Comparison of ENCODE assay signal across 12 cellular contexts in the genomic region with DNA sequence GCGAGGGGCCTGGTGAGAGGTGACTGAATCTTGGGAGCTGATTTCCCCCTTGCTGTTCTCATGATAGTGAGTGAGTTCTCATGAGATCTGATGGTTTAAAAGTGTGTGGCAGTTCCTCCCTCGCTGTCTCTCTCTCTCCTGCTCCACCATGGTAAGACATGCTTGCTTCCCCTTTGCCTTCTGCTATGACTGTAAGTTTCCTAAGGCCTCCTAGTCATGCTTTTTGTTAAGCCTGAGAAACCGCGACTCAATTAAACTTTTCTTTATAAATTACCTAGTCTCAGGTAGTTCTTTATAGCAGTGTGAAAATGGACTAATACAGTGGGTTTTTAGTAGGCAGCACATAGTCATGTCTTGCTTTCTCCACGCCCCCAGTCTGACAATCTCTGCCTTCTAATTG. TPM values are rescaled to one million over a fixed set of nuclear protein-coding genes. Genes with fewer than 3 reads are reported as not detected.
"Had no signal": no experiment of that assay in that cellular context is flagged by ENCODE, and none has a peak within 500 bp of the region (broad histone marks: within the 10 kb centered on the region; RNA-seq: fewer than 3 reads in every experiment).

No MANE protein-coding gene starts in this region.

RNA-seq across cellular contexts. Expression of a gene that starts 43.9 kb away (rescaled TPM):
- total RNA-seq: activated CD4-positive, alpha-beta T cell treated with anti-CD3 and anti-CD28 coated beads, Interleukin-2, amount 10 ng/mL, durations not matched to agents 24 days and 14 days; activated CD8-positive, alpha-beta memory T cell treated with anti-CD3 and anti-CD28 coated beads for 36 hours; activated CD8-positive, alpha-beta T cell treated with anti-CD3 and anti-CD28 coated beads for 36 hours; activated naive CD8-positive, alpha-beta T cell treated with anti-CD3 and anti-CD28 coated beads for 36 hours; activated T-cell treated with anti-CD3 and anti-CD28 coated beads, Interleukin-2, amount 50 U/mL, for 72 hours; aorta; cerebellum; RPMI7951; SJSA1; T-helper 1 cell treated with Interleukin-12 subunit alpha and Interleukin-12 subunit beta and Interleukin-4 antibody, amounts not matched to agents 30 ng/mL and 1 ng/mL, for 36 hours; T-helper 2 cell treated with Interferon-gamma antibody and Interleukin-4, amounts not matched to agents 100 ng/mL and 5 ng/mL, for 36 hours had no signal
- polyA plus RNA-seq: aorta, SK-N-SH had no signal
